Comparison of ENCODE assay signal across 8 cellular contexts in genomic region chr14:87992720-87993484, GRCh38. TPM values are rescaled to one million over a fixed set of nuclear protein-coding genes. Genes with fewer than 3 reads are reported as not detected.
A peak's percentile ranks its signal among the peaks of the same experiment; 100 is the strongest.
DNase-seq lines count a peak whose midpoint lies in the region; ATAC-seq and TF ChIP-seq lines count a peak whose summit lies in the region.

Gene GALC (minus strand): TSS chr14:87993182. CDS start chr14:87993164, 18 bp downstream.

- H3K36me3 Mint-ChIP-seq in activated naive CD4-positive, alpha-beta T cell treated with anti-CD3 and anti-CD28 coated beads, Interleukin-2, amount 50 U/mL, for 72 hours, result peaks cover 6 to 18% of the 10 kb centered on the region in 2 donors

- no peaks in the 10 kb centered on the region for H3K27me3 ChIP-seq in SK-N-SH (ENCODE audit: insufficient read depth)

- H3K4me3 ChIP-seq in SK-N-SH (ENCODE audit: low read depth in 2 of 2, low read length in 1 of 2), result peak within 1 kb of the TSS; percentile 71 to 79

- H3K9me3 Mint-ChIP-seq in activated naive CD4-positive, alpha-beta T cell treated with anti-CD3 and anti-CD28 coated beads, Interleukin-2, amount 50 U/mL, for 72 hours, result peaks cover 0 to 4% of the 10 kb centered on the region in 2 donors

- H3K9me2 ChIP-seq in SK-N-SH, result no peaks in the 10 kb centered on the region

- peaks cover 0 to 7% of the 10 kb centered on the region in 2 experiments; a peak in 1 of 4 replicates for H3K4me1 ChIP-seq in SK-N-SH (ENCODE audit: control insufficient read depth in 1 of 2, insufficient read depth in 2 of 2, low read depth in 1 of 2, low read length in 1 of 2)

- TF ChIP-seq EP300 in SK-N-SH (IDR thresholded peaks at IDR 0.05; ENCODE audit: borderline replicate concordance in 1 of 2, low read depth in 1 of 2, low read length in 1 of 2), result peak in 1 of 2 experiments; percentile 21; a peak in 1 of 4 replicates

- H3K4me2 ChIP-seq in SK-N-SH, result peak within 1 kb of the TSS; percentile 70

- H2AFZ ChIP-seq in SK-N-SH (ENCODE audit: low read depth), result peak within 1 kb of the TSS; percentile 96

- no peak for TF ChIP-seq CTCF in SK-N-SH (IDR thresholded peaks at IDR 0.05)

- no peaks in the 10 kb centered on the region for H3F3A ChIP-seq in SK-N-SH (replicated peaks; ENCODE audit: insufficient read depth)

- WGBS in SK-N-SH (ENCODE audit: low lambda C conversion rate), result 2% methylated on average over 27 of the region's 79 CpGs

- no peaks in the 10 kb centered on the region for H3K36me3 ChIP-seq in SK-N-SH (replicated peaks in 1 of 2; ENCODE audit: control insufficient read depth in 1 of 2, insufficient read depth in 2 of 2, low read length in 1 of 2)

- CTCF ChIA-PET in SK-N-SH (lab: Yijun Ruan, JAX), result interaction anchor here (1.5 to 3.0 kb wide), 2 partner anchors 21 to 48 kb away, joined by 5 to 11 read pairs; no protein-coding TSS in a partner anchor

- no peaks in the 10 kb centered on the region for H4K20me1 ChIP-seq in SK-N-SH (ENCODE audit: insufficient read depth)

- peak within 1 kb of the TSS; percentile 95 to 97 for H3K27ac Mint-ChIP-seq in activated naive CD4-positive, alpha-beta T cell treated with anti-CD3 and anti-CD28 coated beads, Interleukin-2, amount 50 U/mL, for 72 hours

- DNase-seq in DMS53 treated with DMSO at 0.1 percent for 48 hours (lab: John Stamatoyannopoulos, UW; ENCODE audit: unreplicated experiment) (peak; percentile 69), M059J (ENCODE audit: low read depth) (peak; percentile 83), SK-N-SH (peak; percentile 91), germinal center (ENCODE audit: low spot score) (peak; percentile 87), occipital lobe (lab: John Stamatoyannopoulos, UW) (peak; percentile 92), superior temporal gyrus (ENCODE audit: extremely low spot score) (peak; percentile 96)
- DNase-seq in activated naive CD4-positive, alpha-beta T cell treated with anti-CD3 and anti-CD28 coated beads, Interleukin-2, amount 50 U/mL, for 72 hours (ENCODE audit: low spot score in 2 of 2), result peak; percentile 95 to 98

- no peaks in the 10 kb centered on the region for H3K9me3 ChIP-seq in SK-N-SH

- H3K79me2 ChIP-seq in SK-N-SH (ENCODE audit: insufficient read depth), result no peaks in the 10 kb centered on the region

- H3K27ac ChIP-seq in SK-N-SH (ENCODE audit: low read depth in 2 of 2, low read length in 1 of 2), result peak within 1 kb of the TSS; percentile 45 to 90; a peak in 3 of 4 replicates

- H3K9ac ChIP-seq in SK-N-SH, result peak within 1 kb of the TSS; percentile 73

- TF ChIP-seq RAD21 in SK-N-SH (IDR thresholded peaks at IDR 0.05; ENCODE audit: low read length), result no peak

- POLR2A ChIA-PET in SK-N-SH (lab: Yijun Ruan, JAX), result interaction anchor here (0.8 to 1.2 kb wide), 3 partner anchors 9 to 392 kb away, joined by 3 to 5 read pairs (median 4); partner anchors contain the start of gene SPATA7

- ATAC-seq in GM21717 (IDR thresholded peaks at IDR 0.05; ENCODE audit: unreplicated experiment), result peak; percentile 92
- peak; percentile 84 to 93 for ATAC-seq in activated naive CD4-positive, alpha-beta T cell treated with anti-CD3 and anti-CD28 coated beads, Interleukin-2, amount 50 U/mL, for 72 hours

TF ChIP-seq in SK-N-SH, 30 proteins besides CTCF, POLR2A, EP300 and RAD21 (continues in another document):
- no peak for TF ChIP-seq ZBTB33 (IDR thresholded peaks at IDR 0.05; ENCODE audit: borderline replicate concordance, low read depth)
- no peak; the same call in none of the 2 replicates for TF ChIP-seq POLR2AphosphoS5 (IDR thresholded peaks at IDR 0.05; ENCODE audit: low read depth, low read length)
- TF ChIP-seq JUND (IDR thresholded peaks at IDR 0.05), result no peak
- no peak for TF ChIP-seq FOXJ3 (CRISPR knock-in tag; IDR thresholded peaks at IDR 0.05)
- TF ChIP-seq RCOR1 (IDR thresholded peaks at IDR 0.05; ENCODE audit: low read length), result no peak
- TF ChIP-seq SMC3 (IDR thresholded peaks at IDR 0.05; ENCODE audit: low read depth, low read length), result no peak
- no peak for TF ChIP-seq TEAD4 (IDR thresholded peaks at IDR 0.05; ENCODE audit: borderline replicate concordance, insufficient read depth)
- TF ChIP-seq ELF1 (IDR thresholded peaks at IDR 0.05), result peak; percentile 29; the same call in 1 of the 2 replicates
- TF ChIP-seq FOXM1 (IDR thresholded peaks at IDR 0.05; ENCODE audit: low read depth), result no peak
- peak; percentile 99 for TF ChIP-seq YY1 (IDR thresholded peaks at IDR 0.05; ENCODE audit: low read depth)
- TF ChIP-seq, protein P1, sequence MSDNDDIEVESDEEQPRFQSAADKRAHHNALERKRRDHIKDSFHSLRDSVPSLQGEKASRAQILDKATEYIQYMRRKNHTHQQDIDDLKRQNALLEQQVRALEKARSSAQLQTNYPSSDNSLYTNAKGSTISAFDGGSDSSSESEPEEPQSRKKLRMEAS (IDR thresholded peaks at IDR 0.05; ENCODE audit: low read depth), result peak; percentile 65; the same call in 1 of the 2 replicates
- TF ChIP-seq NRF1 (IDR thresholded peaks at IDR 0.05; ENCODE audit: low read depth, low read length), result no peak
- TF ChIP-seq EZH2phosphoT487 (IDR thresholded peaks at IDR 0.05; ENCODE audit: borderline replicate concordance, low read depth), result no peak
- peak; percentile 66; the same call in 1 of the 2 replicates for TF ChIP-seq MXI1 (IDR thresholded peaks at IDR 0.05; ENCODE audit: low read depth, low read length)
- no peak; the same call in 1 of the 2 replicates for TF ChIP-seq GATA2 (CRISPR knock-in tag; IDR thresholded peaks at IDR 0.05)
- peak; percentile 67; the same call in 1 of the 2 replicates for TF ChIP-seq TAF1 (IDR thresholded peaks at IDR 0.05; ENCODE audit: borderline replicate concordance, low read depth, low read length)
- TF ChIP-seq RFX5 (IDR thresholded peaks at IDR 0.05; ENCODE audit: low read length), result no peak
- TF ChIP-seq, protein P2, sequence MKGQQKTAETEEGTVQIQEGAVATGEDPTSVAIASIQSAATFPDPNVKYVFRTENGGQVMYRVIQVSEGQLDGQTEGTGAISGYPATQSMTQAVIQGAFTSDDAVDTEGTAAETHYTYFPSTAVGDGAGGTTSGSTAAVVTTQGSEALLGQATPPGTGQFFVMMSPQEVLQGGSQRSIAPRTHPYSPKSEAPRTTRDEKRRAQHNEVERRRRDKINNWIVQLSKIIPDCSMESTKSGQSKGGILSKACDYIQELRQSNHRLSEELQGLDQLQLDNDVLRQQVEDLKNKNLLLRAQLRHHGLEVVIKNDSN (IDR thresholded peaks at IDR 0.05; ENCODE audit: borderline replicate concordance, low read depth), result peak; percentile 95
- no peak for TF ChIP-seq IRF3 (IDR thresholded peaks at IDR 0.05; ENCODE audit: low read depth, low read length)
- TF ChIP-seq NFIC (IDR thresholded peaks at IDR 0.05; ENCODE audit: borderline replicate concordance), result no peak
- TF ChIP-seq GABPA (IDR thresholded peaks at IDR 0.05; ENCODE audit: low read depth), result no peak
- TF ChIP-seq RXRA (IDR thresholded peaks at IDR 0.05; ENCODE audit: borderline replicate concordance, low read depth), result no peak
- TF ChIP-seq, protein P3, sequence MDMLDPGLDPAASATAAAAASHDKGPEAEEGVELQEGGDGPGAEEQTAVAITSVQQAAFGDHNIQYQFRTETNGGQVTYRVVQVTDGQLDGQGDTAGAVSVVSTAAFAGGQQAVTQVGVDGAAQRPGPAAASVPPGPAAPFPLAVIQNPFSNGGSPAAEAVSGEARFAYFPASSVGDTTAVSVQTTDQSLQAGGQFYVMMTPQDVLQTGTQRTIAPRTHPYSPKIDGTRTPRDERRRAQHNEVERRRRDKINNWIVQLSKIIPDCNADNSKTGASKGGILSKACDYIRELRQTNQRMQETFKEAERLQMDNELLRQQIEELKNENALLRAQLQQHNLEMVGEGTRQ (IDR thresholded peaks at IDR 0.05; ENCODE audit: borderline replicate concordance, low read depth, low read length), result peak; percentile 58; the same call in 1 of the 2 replicates
- TF ChIP-seq CHD2 (IDR thresholded peaks at IDR 0.05; ENCODE audit: low read length, partially characterized antibody), result no peak

RNA-seq across cellular contexts. Expression of gene GALC, which starts in this region (rescaled TPM):
- 13.3 and 15.7 TPM in 2 replicates for total RNA-seq in M059J (2014; rRNA removed; shearing (Covaris generic))
- polyA plus RNA-seq in SK-N-SH (2012; rRNA removed), result 9.7 and 10.9 TPM in 2 replicates
- 11.7 and 12.8 TPM in 2 replicates for polyA plus RNA-seq in SK-N-SH (2012; cell fraction: cytosol; rRNA removed)
- polyA plus RNA-seq in SK-N-SH (2012; cell fraction: nucleus; rRNA removed), result 6.1 and 8.3 TPM in 2 replicates
- 10 to 100 TPM; 14.9 to 17.7 TPM for total RNA-seq in activated naive CD4-positive, alpha-beta T cell treated with anti-CD3 and anti-CD28 coated beads, Interleukin-2, amount 50 U/mL, for 72 hours
- 41.3 TPM for total RNA-seq in occipital lobe

Comparison
In these comparisons a context has a peak if more than half of its experiments do, and no peak if none do; other contexts are left out.
1. Peak in every context shown above with its lines: DNase-seq, ATAC-seq, H3K4me3 ChIP-seq and H3K27ac ChIP-seq.